In genomic region chr12:16158018-16158417, GRCh38 we compare ENCODE assay signal across 29 cellular contexts.
"Had no signal": no experiment of that assay in that cellular context is flagged by ENCODE, and none has a peak within 500 bp of the region (broad histone marks: within the 10 kb centered on the region; RNA-seq: fewer than 3 reads in every experiment).

No MANE protein-coding gene starts in this region.

- DNase-seq: naive thymus-derived CD4-positive, alpha-beta T cell; natural killer cell; nephron progenitor cell; nucleus accumbens; ovary; posterior cingulate gyrus; psoas muscle; right cardiac atrium; right lobe of liver; sigmoid colon; stimulated activated CD4-positive, alpha-beta T cell treated with anti-CD3 and anti-CD28 coated beads, Interleukin-15, amount 100 ng/mL, for 24 hours; stimulated activated CD4-positive, alpha-beta T cell treated with anti-CD3 and anti-CD28 coated beads, Interleukin-2, amount 100 ng/mL, for 24 hours; stimulated activated CD4-positive, alpha-beta T cell treated with anti-CD3 and anti-CD28 coated beads, Interleukin-2, amount 100 ng/mL, for 48 hours; stimulated activated CD4-positive, alpha-beta T cell treated with anti-CD3 and anti-CD28 coated beads, Interleukin-4, amount 100 ng/mL, for 24 hours; stimulated activated naive CD4-positive, alpha-beta T cell; stimulated activated naive CD8-positive, alpha-beta T cell treated with anti-CD3 and anti-CD28 coated beads, Interleukin-15, amount 100 ng/mL, for 72 hours; stimulated activated naive CD8-positive, alpha-beta T cell treated with anti-CD3 and anti-CD28 coated beads, Interleukin-15, Interleukin-2, amounts not matched to agents 100 U/mL and 50 U/mL, for 24 hours; substantia nigra; testis; trophoblast cell; upper lobe of left lung had no signal

- H2AFZ ChIP-seq: parathyroid adenoma had no signal

- H3K4me3 Mint-ChIP-seq: naive thymus-derived CD4-positive, alpha-beta T cell; natural killer cell; nephron progenitor cell; neural crest cell; stimulated activated effector memory CD8-positive, alpha-beta T cell treated with anti-CD3 and anti-CD28 coated beads, Interleukin-12 subunit alpha, Interleukin-12 subunit beta, amount 100 ng/mL, for 72 hours; stimulated activated naive CD8-positive, alpha-beta T cell treated with anti-CD3 and anti-CD28 coated beads, Interleukin-15, amount 100 ng/mL, for 72 hours had no signal

- H3K27ac Mint-ChIP-seq: naive thymus-derived CD4-positive, alpha-beta T cell; natural killer cell; nephron progenitor cell; progenitor cell of endocrine pancreas; stimulated activated effector memory CD8-positive, alpha-beta T cell treated with anti-CD3 and anti-CD28 coated beads, Interleukin-12 subunit alpha, Interleukin-12 subunit beta, amount 100 ng/mL, for 72 hours; stimulated activated naive CD8-positive, alpha-beta T cell treated with anti-CD3 and anti-CD28 coated beads, Interleukin-15, amount 100 ng/mL, for 72 hours had no signal

- H3K36me3 ChIP-seq: neutrophil, ovary, right lobe of liver, sigmoid colon, suprapubic skin, tibial nerve, upper lobe of left lung, vagina had no signal

- H3K4me1 Mint-ChIP-seq: naive thymus-derived CD4-positive, alpha-beta T cell; natural killer cell; nephron progenitor cell; neural crest cell; stimulated activated effector memory CD8-positive, alpha-beta T cell treated with anti-CD3 and anti-CD28 coated beads, Interleukin-12 subunit alpha, Interleukin-12 subunit beta, amount 100 ng/mL, for 72 hours; stimulated activated naive CD8-positive, alpha-beta T cell treated with anti-CD3 and anti-CD28 coated beads, Interleukin-15, amount 100 ng/mL, for 72 hours had no signal

- H3K4me1 ChIP-seq: parathyroid adenoma, psoas muscle, right lobe of liver, suprapubic skin, testis, tibial nerve, upper lobe of left lung, vagina had no signal

- H3K9me3 Mint-ChIP-seq: nephron progenitor cell; stimulated activated naive CD8-positive, alpha-beta T cell treated with anti-CD3 and anti-CD28 coated beads, Interleukin-15, amount 100 ng/mL, for 72 hours had no signal

- H3K27me3 ChIP-seq: neutrophil, ovary, right lobe of liver, sigmoid colon, suprapubic skin, testis, tibial nerve, upper lobe of left lung, vagina had no signal

- ATAC-seq: naive thymus-derived CD4-positive, alpha-beta T cell; natural killer cell; psoas muscle; right lobe of liver; stimulated activated effector memory CD8-positive, alpha-beta T cell treated with anti-CD3 and anti-CD28 coated beads, Interleukin-12 subunit alpha, Interleukin-12 subunit beta, amount 100 ng/mL, for 72 hours; stimulated activated naive CD8-positive, alpha-beta T cell treated with anti-CD3 and anti-CD28 coated beads, Interleukin-15, amount 100 ng/mL, for 72 hours; stimulated activated naive CD8-positive, alpha-beta T cell treated with anti-CD3 and anti-CD28 coated beads, Interleukin-15, Interleukin-2, amounts not matched to agents 100 U/mL and 50 U/mL, for 24 hours had no signal

- H3K27me3 Mint-ChIP-seq: progenitor cell of endocrine pancreas had no signal

- H3K36me3 Mint-ChIP-seq: naive thymus-derived CD4-positive, alpha-beta T cell; natural killer cell; stimulated activated effector memory CD8-positive, alpha-beta T cell treated with anti-CD3 and anti-CD28 coated beads, Interleukin-12 subunit alpha, Interleukin-12 subunit beta, amount 100 ng/mL, for 72 hours had no signal

- H3K27ac ChIP-seq: neutrophil, ovary, parathyroid adenoma, psoas muscle, right lobe of liver, suprapubic skin, testis, tibial nerve, upper lobe of left lung, vagina had no signal

- H3K4me3 ChIP-seq: ovary, psoas muscle, right lobe of liver, sigmoid colon, suprapubic skin, testis, tibial nerve, upper lobe of left lung, vagina had no signal

- H3K9me3 ChIP-seq: neutrophil, ovary, psoas muscle, right lobe of liver, sigmoid colon, suprapubic skin, testis, tibial nerve, upper lobe of left lung, vagina had no signal

- H3K79me2 ChIP-seq: parathyroid adenoma had no signal
